Comparison of ENCODE assay signal across 1 cellular context in genomic region chr5:76657683-76658311, GRCh38.
A peak's percentile ranks its signal among the peaks of the same experiment; 100 is the strongest.
TF ChIP-seq lines count a peak whose summit lies in the region.

No MANE protein-coding gene starts in this region.

TF ChIP-seq in K562, 482 proteins besides CTCF, POLR2A, EP300 and RAD21 (continued from another document and continues in another):
- TF ChIP-seq RBM17 (IDR thresholded peaks at IDR 0.05; ENCODE audit: borderline replicate concordance, low read depth, low read length) (no peak), RNF2 (IDR thresholded peaks at IDR 0.05) (peak; percentile 86), ILK (tag; IDR thresholded peaks at IDR 0.05; ENCODE audit: borderline replicate concordance, low read depth) (no peak), XRCC5 (IDR thresholded peaks at IDR 0.05; ENCODE audit: low read depth, low read length) (no peak), PHB2 (IDR thresholded peaks at IDR 0.05; ENCODE audit: low read depth) (peak; percentile 99), RREB1 (CRISPR knock-in tag; IDR thresholded peaks at IDR 0.05) (no peak), NBN (IDR thresholded peaks at IDR 0.05; ENCODE audit: low read depth) (peak; percentile 92; the same call in 1 of the 2 replicates), ZFX (CRISPR knock-in tag; IDR thresholded peaks at IDR 0.05) (no peak), ZNF41 (CRISPR knock-in tag; conservative IDR thresholded peaks at IDR 0.05) (peak; percentile 53; the same call in 1 of the 2 replicates), ASH1L (IDR thresholded peaks at IDR 0.05; ENCODE audit: borderline replicate concordance, low read depth, partially characterized antibody) (no peak), MAFK (IDR thresholded peaks at IDR 0.05; ENCODE audit: low read length) (no peak), ZBTB1 (CRISPR knock-in tag; IDR thresholded peaks at IDR 0.05; ENCODE audit: borderline replicate concordance, low read depth) (no peak), HOMEZ (CRISPR knock-in tag; IDR thresholded peaks at IDR 0.05) (no peak), CHD7 (IDR thresholded peaks at IDR 0.05; ENCODE audit: low read depth, low read length) (no peak), CHD2 (IDR thresholded peaks at IDR 0.05; ENCODE audit: low read depth, low read length) (no peak), SMAD1 (IDR thresholded peaks at IDR 0.05; ENCODE audit: low read depth, low read length, partially characterized antibody) (peak; percentile 95), POLR2AphosphoS2 (IDR thresholded peaks at IDR 0.05; ENCODE audit: low read length) (no peak), RCOR1 (IDR thresholded peaks at IDR 0.05; ENCODE audit: borderline replicate concordance in 1 of 2, low read depth in 2 of 2, low read length in 2 of 2) (peak; percentile 47 to 97; a peak in 2 of 4 replicates), GTF3C2 (IDR thresholded peaks at IDR 0.05; ENCODE audit: borderline replicate concordance, extremely low read depth, insufficient read length) (no peak), TSC22D4 (tag; IDR thresholded peaks at IDR 0.05) (no peak), ZNF175 (CRISPR knock-in tag; IDR thresholded peaks at IDR 0.05; ENCODE audit: low read depth) (peak; percentile 97), BCL6 (CRISPR knock-in tag; IDR thresholded peaks at IDR 0.05) (no peak), ZBED1 (IDR thresholded peaks at IDR 0.05) (peak; percentile 83; the same call in 1 of the 2 replicates), ZNF75A (CRISPR knock-in tag; IDR thresholded peaks at IDR 0.05) (peak; percentile 36; the same call in 1 of the 2 replicates), EZH2 (IDR thresholded peaks at IDR 0.05; ENCODE audit: borderline replicate concordance, low read depth, low read length) (peak; percentile 86; the same call in 1 of the 2 replicates), FOXK2 (conservative IDR thresholded peaks at IDR 0.05 in 1 of 2, IDR thresholded peaks at IDR 0.05 in 1 of 2; ENCODE audit: low read depth in 2 of 2) (peak in 1 of 2 experiments; percentile 67; a peak in 2 of 4 replicates), HES1 (IDR thresholded peaks at IDR 0.05; ENCODE audit: low read depth) (peak; percentile 86), ELF1 (tag; IDR thresholded peaks at IDR 0.05) (peak; percentile 82), CBX8 (IDR thresholded peaks at IDR 0.05; ENCODE audit: borderline replicate concordance, extremely low read depth, low read depth, low read length, poor library complexity, severe bottlenecking) (no peak), ZNF436 (CRISPR knock-in tag; IDR thresholded peaks at IDR 0.05) (no peak), EGR1 (conservative IDR thresholded peaks at IDR 0.05) (peak; percentile 37; the same call in 1 of the 2 replicates), GABPB2 (CRISPR knock-in tag; conservative IDR thresholded peaks at IDR 0.05) (no peak), MITF (IDR thresholded peaks at IDR 0.05) (0 out of 2 replicates have a peak, but pooled peaks have one; percentile 34), SMAD4 (CRISPR knock-in tag; conservative IDR thresholded peaks at IDR 0.05) (peak; percentile 94), CHD4 (IDR thresholded peaks at IDR 0.05; ENCODE audit: insufficient read depth, insufficient replicate concordance, low read depth, low read length, poor library complexity, severe bottlenecking) (no peak), LARP7 (IDR thresholded peaks at IDR 0.05) (no peak)
